Comparison of ENCODE assay signal across 1 cellular context in genomic region chr11:69297926-69298777, GRCh38.
TF ChIP-seq lines count a peak whose summit lies in the region.

No MANE protein-coding gene starts in this region.

TF ChIP-seq in HepG2, 621 proteins besides CTCF, POLR2A, EP300 and RAD21 (continued from another document):
- no peak for TF ChIP-seq ATF6 (CRISPR knock-in tag; conservative IDR thresholded peaks at IDR 0.05)
- no peak for TF ChIP-seq ZBTB10 (CRISPR knock-in tag; IDR thresholded peaks at IDR 0.05; ENCODE audit: borderline replicate concordance)
